14 cellular contexts compared by ENCODE assay signal in genomic region chr9:125815568-125815967, GRCh38.
DNase-seq lines count a peak whose midpoint lies in the region; ATAC-seq and TF ChIP-seq lines count a peak whose summit lies in the region.
"Had no signal": no experiment of that assay in that cellular context is flagged by ENCODE, and none has a peak within 500 bp of the region (broad histone marks: within the 10 kb centered on the region; RNA-seq: fewer than 3 reads in every experiment).

No MANE protein-coding gene starts in this region.

- H3K23ac ChIP-seq in trophoblast cell (ENCODE audit: low read length), result no peak overlapping the region

- POLR2A ChIA-PET in PC-3 (lab: Charles Lee; ENCODE audit: unreplicated experiment), result no interaction called here

- ATAC-seq in activated naive CD4-positive, alpha-beta T cell treated with anti-CD3 and anti-CD28 coated beads, Interleukin-2, amount 50 U/mL, for 72 hours, result peak; percentile 40 to 53
- peak; percentile 58 for ATAC-seq in PC-3
- no peak for ATAC-seq in GM18517 (IDR thresholded peaks at IDR 0.05; ENCODE audit: unreplicated experiment)

- H3K9me3 Mint-ChIP-seq in activated naive CD4-positive, alpha-beta T cell treated with anti-CD3 and anti-CD28 coated beads, Interleukin-2, amount 50 U/mL, for 72 hours, result no peaks in the 10 kb centered on the region
- H3K9me3 Mint-ChIP-seq: T-helper 1 cell treated with Interleukin-12 subunit alpha and Interleukin-12 subunit beta and Interleukin-4 antibody, amounts not matched to agents 30 μg/mL and 1 μg/mL, for 36 hours had no signal

- no peak overlapping the region for H3K14ac ChIP-seq in trophoblast cell (ENCODE audit: low read length)

- H4K8ac ChIP-seq in trophoblast cell (ENCODE audit: low read depth, low read length), result no peak overlapping the region

- H3K18ac ChIP-seq in trophoblast cell (ENCODE audit: low read length), result no peak overlapping the region

- no peaks in the 10 kb centered on the region for H3K79me2 ChIP-seq in PC-3 (ENCODE audit: low read length)
- H3K79me2 ChIP-seq in trophoblast cell (ENCODE audit: control insufficient read depth, insufficient read depth, low read length, poor library complexity), result no peaks in the 10 kb centered on the region

- H2AK5ac ChIP-seq in trophoblast cell (ENCODE audit: low read length), result no peak overlapping the region

- H2BK5ac ChIP-seq in trophoblast cell (ENCODE audit: low read depth, low read length, poor library complexity), result no peak overlapping the region

- DNase-seq in activated naive CD4-positive, alpha-beta T cell treated with anti-CD3 and anti-CD28 coated beads, Interleukin-2, amount 50 U/mL, for 72 hours (ENCODE audit: low spot score in 2 of 2), result no peak
- no peak for DNase-seq in activated naive CD4-positive, alpha-beta T cell treated with Interleukin-2 at 50 U/mL for 16 hours
- DNase-seq in PC-3, result peak; percentile 54
- peak; percentile 83 for DNase-seq in epithelial cell of esophagus (ENCODE audit: low read depth)
- no peak for DNase-seq in trophoblast cell
- no peak for DNase-seq in effector CD4-positive, alpha-beta T cell
- DNase-seq in activated CD4-positive, CD25-positive, alpha-beta regulatory T cell treated with anti-CD3 and anti-CD28 coated beads, Interleukin-2, amount 50 U/mL, for 72 hours, result no peak
- DNase-seq: DMS79, NCI-H2227 treated with DMSO at 0.1 percent for 48 hours had no signal

- H3K4me1 ChIP-seq in PC-3 (ENCODE audit: insufficient read depth, low read length) (peaks cover 10% of the 10 kb centered on the region; the same call in 1 of the 2 replicates), trophoblast cell (ENCODE audit: control insufficient read depth in 1 of 2, insufficient read depth in 2 of 2, low read length in 2 of 2) (peaks cover 0 to 4% of the 10 kb centered on the region in 2 experiments)

- no peaks in the 10 kb centered on the region for H3K9me2 ChIP-seq in PC-3 (replicated peaks; ENCODE audit: low read length)

- no peak overlapping the region for H2BK12ac ChIP-seq in trophoblast cell (ENCODE audit: low read length)

- H3K36me3 ChIP-seq in PC-3 (ENCODE audit: low read depth, low read length), result no peaks in the 10 kb centered on the region
- H3K36me3 ChIP-seq in trophoblast cell (ENCODE audit: control insufficient read depth in 1 of 2, insufficient read depth in 2 of 2, low read length in 2 of 2), result no peaks in the 10 kb centered on the region

- H3K27me3 ChIP-seq in PC-3 (ENCODE audit: low read length) (no peaks in the 10 kb centered on the region), trophoblast cell (ENCODE audit: insufficient read depth, low read length) (no peaks in the 10 kb centered on the region)

- WGBS in trophoblast cell (ENCODE audit: extremely low coverage, insufficient coverage, insufficient read length), result no CpG with 5 or more reads among the region's 1 CpG

- H3K4me2 ChIP-seq in PC-3 (ENCODE audit: low read length) (0 out of 2 replicates have a peak overlapping the region, but pooled peaks have one; percentile 15), trophoblast cell (ENCODE audit: low read length) (no peak overlapping the region)

- no peak overlapping the region for H2BK120ac ChIP-seq in trophoblast cell (ENCODE audit: insufficient read depth, low read length, poor library complexity)

- intact Hi-C loops in PC-3 (cut with micrococcal nuclease), result no loop called here

- H4K20me1 ChIP-seq in PC-3 (ENCODE audit: low read length), result no peaks in the 10 kb centered on the region

- H3K9ac ChIP-seq in PC-3 (ENCODE audit: low read length) (no peak overlapping the region), trophoblast cell (ENCODE audit: low read length) (no peak overlapping the region)

- H2AFZ ChIP-seq in PC-3 (ENCODE audit: low read length) (no peak overlapping the region), trophoblast cell (ENCODE audit: insufficient read depth, low read length, poor library complexity) (no peak overlapping the region)

- H3K36me3 Mint-ChIP-seq in activated naive CD4-positive, alpha-beta T cell treated with anti-CD3 and anti-CD28 coated beads, Interleukin-2, amount 50 U/mL, for 72 hours, result no peaks in the 10 kb centered on the region

- H3F3A ChIP-seq in PC-3 (ENCODE audit: low read length, unreplicated experiment), result no peaks in the 10 kb centered on the region

- BruUV-seq in PC-3 (replicated peaks; lab: Mats Ljungman, UMichigan), result no TSS peak

- no peaks in the 10 kb centered on the region for H3K79me1 ChIP-seq in trophoblast cell (ENCODE audit: low read length)

- TF ChIP-seq CTCF in PC-3 (conservative IDR thresholded peaks at IDR 0.05; ENCODE audit: low read depth, low read length) (no peak), epithelial cell of esophagus (IDR thresholded peaks at IDR 0.05; ENCODE audit: insufficient read depth, low read depth, low read length, missing control alignments) (no peak)

- H3K4ac ChIP-seq in trophoblast cell (ENCODE audit: low read depth, low read length), result peak overlapping the region; percentile 31

- H4K91ac ChIP-seq in trophoblast cell (ENCODE audit: low read depth, low read length), result no peak overlapping the region

- no peaks in the 10 kb centered on the region for H3K9me3 ChIP-seq in PC-3 (ENCODE audit: low read length)
- no peaks in the 10 kb centered on the region for H3K9me3 ChIP-seq in trophoblast cell (ENCODE audit: insufficient read depth, low read depth, low read length)

- CTCF ChIA-PET in PC-3 (lab: Charles Lee), result no interaction called here

- no peak overlapping the region for H3K27ac ChIP-seq in PC-3 (ENCODE audit: low read length)
- H3K27ac ChIP-seq in trophoblast cell (ENCODE audit: low read depth, low read length), result no peak overlapping the region
- H3K27ac ChIP-seq: coronary artery, HL-60 had no signal

- H3K4me3 ChIP-seq in PC-3 (ENCODE audit: low read length) (no peak overlapping the region), epithelial cell of esophagus (ENCODE audit: low read length) (no peak overlapping the region), trophoblast cell (ENCODE audit: low read depth, low read length) (no peak overlapping the region)
- H3K4me3 ChIP-seq: coronary artery had no signal

- no peak overlapping the region for H4K12ac ChIP-seq in trophoblast cell (ENCODE audit: low read depth, low read length)

- H3K27ac Mint-ChIP-seq in activated naive CD4-positive, alpha-beta T cell treated with anti-CD3 and anti-CD28 coated beads, Interleukin-2, amount 50 U/mL, for 72 hours, result no peak overlapping the region
- H3K27ac Mint-ChIP-seq: activated naive CD8-positive, alpha-beta T cell; T-helper 1 cell treated with Interleukin-12 subunit alpha and Interleukin-12 subunit beta and Interleukin-4 antibody, amounts not matched to agents 30 μg/mL and 1 μg/mL, for 36 hours had no signal

Comparison
In these comparisons a context has a peak if more than half of its experiments do, and no peak if none do; other contexts are left out.
1. DNase-seq: peak in PC-3 (single experiment) and epithelial cell of esophagus (single experiment); none in activated naive CD4-positive, alpha-beta T cell treated with anti-CD3 and anti-CD28 coated beads, Interleukin-2, amount 50 U/mL, for 72 hours (0 of 2), activated naive CD4-positive, alpha-beta T cell treated with Interleukin-2 at 50 U/mL for 16 hours (single experiment), trophoblast cell (0 of 2), effector CD4-positive, alpha-beta T cell (single experiment) and activated CD4-positive, CD25-positive, alpha-beta regulatory T cell treated with anti-CD3 and anti-CD28 coated beads, Interleukin-2, amount 50 U/mL, for 72 hours (single experiment).